ENCODE assay signal across 20 cellular contexts in genomic region chr3:69193749-69194148, GRCh38.
DNase-seq lines count a peak whose midpoint lies in the region; ATAC-seq lines count a peak whose summit lies in the region.
"Had no signal": no experiment of that assay in that cellular context is flagged by ENCODE, and none has a peak within 500 bp of the region (broad histone marks: within the 10 kb centered on the region; RNA-seq: fewer than 3 reads in every experiment).

No MANE protein-coding gene starts in this region.

- POLR2A ChIA-PET in CD4-positive, alpha-beta memory T cell (lab: Charles Lee; ENCODE audit: partially characterized antibody) = interaction anchor here (1.0 kb wide), 1 partner anchor 9 kb away, joined by 3 read pairs; no protein-coding TSS in a partner anchor

- peak overlapping the region; percentile 30 for H2AFZ ChIP-seq in ACC112 (ENCODE audit: low read length, unreplicated experiment)
- H2AFZ ChIP-seq: GM23338 had no signal

- DNase-seq in CD4-positive, alpha-beta memory T cell = no peak
- DNase-seq in T-helper 17 cell = no peak
- no peak for DNase-seq in left colon
- no peak for DNase-seq in left ventricle myocardium superior
- DNase-seq in posterior vena cava (ENCODE audit: low spot score) = no peak
- DNase-seq: C1 segment of cervical spinal cord, DMS53, GDM1, HCEC 1CT, IMR-90, NCI-H1105, NCI-H146, NCI-H2029, NCI-H524 treated with DMSO at 0.1 percent for 48 hours, NCI-H82, SJCRH30 had no signal

- no peaks in the 10 kb centered on the region for H3K9me3 ChIP-seq in CD4-positive, alpha-beta memory T cell (ENCODE audit: control insufficient read depth in 1 of 2, low read length in 2 of 2)
- H3K9me3 ChIP-seq in T-helper 17 cell (ENCODE audit: control insufficient read depth, low read length, poor library complexity, severe bottlenecking) = no peaks in the 10 kb centered on the region
- H3K9me3 ChIP-seq: SJCRH30 had no signal

- H3K4me1 Mint-ChIP-seq in CD4-positive, alpha-beta memory T cell = peaks cover 19 to 34% (median 27%) of the 10 kb centered on the region in 4 donors
- peaks cover 9% of the 10 kb centered on the region for H3K4me1 Mint-ChIP-seq in T-helper 17 cell
- H3K4me1 Mint-ChIP-seq: GM23338 had no signal

- no peaks in the 10 kb centered on the region for H3K79me2 ChIP-seq in ACC112 (ENCODE audit: control insufficient read depth, insufficient read depth, low read length, unreplicated experiment)

- H3K27ac Mint-ChIP-seq in CD4-positive, alpha-beta memory T cell = peak overlapping the region; percentile 29 to 80 (median 60)
- no peak overlapping the region for H3K27ac Mint-ChIP-seq in T-helper 17 cell
- H3K27ac Mint-ChIP-seq: GM23338 had no signal

- no peaks in the 10 kb centered on the region for H3K4me1 ChIP-seq in ACC112 (ENCODE audit: control insufficient read depth, insufficient read depth, low read length, unreplicated experiment)
- H3K4me1 ChIP-seq in CD4-positive, alpha-beta memory T cell (ENCODE audit: insufficient read depth, low read length) = peaks cover 16% of the 10 kb centered on the region
- H3K4me1 ChIP-seq: SJCRH30 had no signal

- H3K4me3 Mint-ChIP-seq in CD4-positive, alpha-beta memory T cell = peak overlapping the region in 7 of 8 donors; percentile 15 to 62 (median 43)
- H3K4me3 Mint-ChIP-seq in T-helper 17 cell = peak overlapping the region; percentile 25
- H3K4me3 Mint-ChIP-seq: GM23338 had no signal

- intact Hi-C loops in CD4-positive, alpha-beta memory T cell (cut with micrococcal nuclease) = no loop called here
- intact Hi-C loops in left colon (cut with DNase I, micrococcal nuclease) = no loop called here
- intact Hi-C loops in left ventricle myocardium superior (cut with micrococcal nuclease) = no loop called here
- intact Hi-C loops in posterior vena cava (cut with DNase I) = no loop called here

- no peaks in the 10 kb centered on the region for H3K9me3 Mint-ChIP-seq in CD4-positive, alpha-beta memory T cell
- H3K9me3 Mint-ChIP-seq: GM23338 had no signal

- ATAC-seq in T-helper 17 cell (no peak), left colon (peak; percentile 75), HG03520 (IDR thresholded peaks at IDR 0.05; ENCODE audit: unreplicated experiment) (no peak), left ventricle myocardium superior (no peak)
- ATAC-seq: GM23338 had no signal

- no peaks in the 10 kb centered on the region for H3K27me3 Mint-ChIP-seq in CD4-positive, alpha-beta memory T cell
- H3K27me3 Mint-ChIP-seq in T-helper 17 cell = no peaks in the 10 kb centered on the region

- H3K4me3 ChIP-seq in ACC112 (ENCODE audit: low read depth, low read length) = peak overlapping the region; percentile 9; the same call in 1 of the 2 replicates
- no peak overlapping the region for H3K4me3 ChIP-seq in CD4-positive, alpha-beta memory T cell (ENCODE audit: low read length in 2 of 2)
- H3K4me3 ChIP-seq: GM23338, SJCRH30 had no signal

- peaks cover 50 to 82% of the 10 kb centered on the region in 2 donors for H3K36me3 Mint-ChIP-seq in CD4-positive, alpha-beta memory T cell
- peaks cover 8% of the 10 kb centered on the region for H3K36me3 Mint-ChIP-seq in T-helper 17 cell (ENCODE audit: low read depth)

- no peak overlapping the region for H3K27ac ChIP-seq in ACC112 (ENCODE audit: low read depth, low read length)
- no peak overlapping the region for H3K27ac ChIP-seq in CD4-positive, alpha-beta memory T cell (ENCODE audit: low read depth, low read length)
- H3K27ac ChIP-seq: KMS-11, SJCRH30 had no signal

- H3K36me3 ChIP-seq in ACC112 (ENCODE audit: insufficient read depth, low read length) = no peaks in the 10 kb centered on the region; the same call in 1 of the 2 replicates
- H3K36me3 ChIP-seq in CD4-positive, alpha-beta memory T cell (ENCODE audit: insufficient read depth, low read length) = peaks cover 45% of the 10 kb centered on the region
- H3K36me3 ChIP-seq: SJCRH30 had no signal

- no peaks in the 10 kb centered on the region for H3K27me3 ChIP-seq in ACC112 (ENCODE audit: insufficient read depth, low read length)
- H3K27me3 ChIP-seq in CD4-positive, alpha-beta memory T cell (ENCODE audit: insufficient read depth, low read length) = no peaks in the 10 kb centered on the region
- H3K27me3 ChIP-seq: SJCRH30 had no signal

- CTCF ChIA-PET in CD4-positive, alpha-beta memory T cell (lab: Charles Lee; ENCODE audit: partially characterized antibody) = interaction anchor here (1.6 to 3.0 kb wide), 2 partner anchors 33 to 113 kb away, joined by 9 to 15 read pairs; no protein-coding TSS in a partner anchor
